Comparison of ENCODE assay signal across 16 cellular contexts in the genomic region with DNA sequence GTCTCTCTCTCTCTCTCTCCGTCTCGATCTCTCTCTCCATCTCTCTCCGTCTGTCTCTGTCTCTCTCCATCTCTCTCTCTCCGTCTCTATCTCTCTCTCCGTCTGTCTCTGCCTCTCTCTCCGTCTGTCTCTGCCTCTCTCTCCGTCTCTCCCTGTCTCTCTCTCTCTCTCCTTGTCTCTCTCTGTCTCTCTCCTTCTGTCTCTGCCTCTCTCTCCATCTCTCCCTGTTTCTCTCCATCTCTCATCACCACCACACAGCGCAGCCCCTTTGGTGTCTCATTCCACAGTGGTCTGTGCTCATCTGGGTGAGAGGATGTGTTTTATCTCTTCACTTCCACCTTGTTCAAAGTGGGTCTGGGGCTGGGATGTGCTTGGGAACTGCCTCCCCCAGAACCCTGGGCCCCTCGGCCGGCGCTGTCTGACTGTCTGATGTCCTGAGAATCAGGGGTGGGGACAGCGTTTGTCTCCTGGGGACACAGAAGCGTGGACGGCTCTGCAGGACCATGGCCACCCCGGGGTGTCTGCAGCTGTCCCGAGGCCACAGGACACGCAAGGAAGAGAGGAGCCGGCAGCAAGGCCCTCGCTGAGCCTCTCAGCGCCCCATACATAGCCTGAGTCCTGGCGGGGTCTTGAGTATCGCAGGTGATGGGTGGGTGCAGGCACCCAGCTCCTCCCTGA. TPM values are rescaled to one million over a fixed set of nuclear protein-coding genes. Genes with fewer than 3 reads are reported as not detected.
A peak's percentile ranks its signal among the peaks of the same experiment; 100 is the strongest.
DNase-seq lines count a peak whose midpoint lies in the region; ATAC-seq, FAIRE-seq and TF ChIP-seq lines count a peak whose summit lies in the region.
"Had no signal": no experiment of that assay in that cellular context is flagged by ENCODE, and none has a peak within 500 bp of the region (broad histone marks: within the 10 kb centered on the region; RNA-seq: fewer than 3 reads in every experiment).

No MANE protein-coding gene starts in this region.

- in situ Hi-C loops in K562 (cut with MboI), result no loop called here

- POLR2A ChIA-PET in K562 (lab: Yijun Ruan, JAX), result interaction anchor here (1.0 kb wide), 1 partner anchor 10 kb away, joined by 3 read pairs; no protein-coding TSS in a partner anchor
- POLR2A ChIA-PET in activated CD8-positive, alpha-beta T cell treated with anti-CD3 and anti-CD28 coated beads for 36 hours (lab: Charles Lee), result no interaction called here

- no peak overlapping the region for H3K4me3 Mint-ChIP-seq in activated CD8-positive, alpha-beta T cell treated with anti-CD3 and anti-CD28 coated beads for 36 hours
- H3K4me3 Mint-ChIP-seq: CD4-positive, CD25-positive, alpha-beta regulatory T cell; GM23338 had no signal

- no peaks in the 10 kb centered on the region for H3K79me2 ChIP-seq in K562 (ENCODE audit: control insufficient read depth, insufficient read depth, low read length)

- H3K9me3 ChIP-seq in heart left ventricle (no peaks in the 10 kb centered on the region), left ventricle myocardium inferior (replicated peaks) (no peaks in the 10 kb centered on the region), K562 (replicated peaks; ENCODE audit: control insufficient read depth, insufficient read depth, low read depth, low read length) (no peaks in the 10 kb centered on the region), lower lobe of right lung (no peaks in the 10 kb centered on the region), vagina (no peaks in the 10 kb centered on the region)
- H3K9me3 ChIP-seq: BLaER1 treated with 17β-estradiol and CSF1 and Interleukin-3, amounts not matched to agents 10 nM and 100 nM had no signal

- H3K27me3 Mint-ChIP-seq in activated CD8-positive, alpha-beta T cell treated with anti-CD3 and anti-CD28 coated beads for 36 hours, result no peaks in the 10 kb centered on the region
- H3K27me3 Mint-ChIP-seq: CD4-positive, CD25-positive, alpha-beta regulatory T cell had no signal

- H3K9me3 Mint-ChIP-seq in activated CD8-positive, alpha-beta T cell treated with anti-CD3 and anti-CD28 coated beads for 36 hours, result no peaks in the 10 kb centered on the region
- H3K9me3 Mint-ChIP-seq: CD4-positive, CD25-positive, alpha-beta regulatory T cell; GM23338 had no signal

- peaks cover 27% of the 10 kb centered on the region for H3K36me3 Mint-ChIP-seq in activated CD8-positive, alpha-beta T cell treated with anti-CD3 and anti-CD28 coated beads for 36 hours (ENCODE audit: low read depth)

- no peaks in the 10 kb centered on the region for H3K27me3 ChIP-seq in heart left ventricle
- no peaks in the 10 kb centered on the region for H3K27me3 ChIP-seq in left ventricle myocardium inferior (ENCODE audit: low read depth)
- H3K27me3 ChIP-seq in K562 (ENCODE audit: control insufficient read depth in 2 of 2, insufficient read depth in 2 of 2, low read length in 2 of 2), result no peaks in the 10 kb centered on the region
- no peaks in the 10 kb centered on the region for H3K27me3 ChIP-seq in lower lobe of right lung (ENCODE audit: low read depth)
- no peaks in the 10 kb centered on the region for H3K27me3 ChIP-seq in vagina
- H3K27me3 ChIP-seq: BLaER1 treated with 17β-estradiol and CSF1 and Interleukin-3, amounts not matched to agents 10 nM and 100 nM had no signal

- CTCF ChIA-PET in K562 (lab: Yijun Ruan, JAX; ENCODE audit: low intra/inter-chr PET ratio), result no interaction called here
- CTCF ChIA-PET in activated CD8-positive, alpha-beta T cell treated with anti-CD3 and anti-CD28 coated beads for 36 hours (lab: Charles Lee), result no interaction called here

- H3K4me3 ChIP-seq in heart left ventricle, result no peak overlapping the region
- no peak overlapping the region for H3K4me3 ChIP-seq in left ventricle myocardium inferior
- no peak overlapping the region for H3K4me3 ChIP-seq in K562
- H3K4me3 ChIP-seq in lower lobe of right lung, result no peak overlapping the region
- no peak overlapping the region for H3K4me3 ChIP-seq in vagina
- H3K4me3 ChIP-seq: BLaER1 treated with 17β-estradiol and CSF1 and Interleukin-3, amounts not matched to agents 10 nM and 100 nM; GM12878; GM23338 had no signal

- TF ChIP-seq CTCF in heart left ventricle (IDR thresholded peaks at IDR 0.05), result no peak
- no peak for TF ChIP-seq CTCF in left ventricle myocardium inferior (IDR thresholded peaks at IDR 0.05; ENCODE audit: borderline replicate concordance)
- no peak for TF ChIP-seq CTCF in K562 (IDR thresholded peaks at IDR 0.05 in 2 of 3, conservative IDR thresholded peaks at IDR 0.05 in 1 of 3; ENCODE audit: insufficient read depth in 2 of 3, low read depth in 1 of 3, low read length in 3 of 3)
- no peak for TF ChIP-seq CTCF in lower lobe of right lung (IDR thresholded peaks at IDR 0.05)
- no peak for TF ChIP-seq CTCF in vagina (IDR thresholded peaks at IDR 0.05)
- TF ChIP-seq CTCF in activated CD8-positive, alpha-beta T cell treated with anti-CD3 and anti-CD28 coated beads for 36 hours (IDR thresholded peaks at IDR 0.05), result no peak

- no peak overlapping the region for H3K4me2 ChIP-seq in K562 (ENCODE audit: insufficient read depth, low read length)
- H3K4me2 ChIP-seq: BLaER1 treated with 17β-estradiol and CSF1 and Interleukin-3, amounts not matched to agents 10 nM and 100 nM; GM23338 had no signal

- H3K36me3 ChIP-seq in heart left ventricle (peaks cover 0 to 85% (median 53%) of the 10 kb centered on the region in 9 donors), left ventricle myocardium inferior (peaks cover 71% of the 10 kb centered on the region), K562 (ENCODE audit: control insufficient read depth, insufficient read depth, low read length) (peaks cover 52% of the 10 kb centered on the region; the same call in 2 of the 3 replicates), lower lobe of right lung (peaks cover 82% of the 10 kb centered on the region), vagina (peaks cover 0 to 46% of the 10 kb centered on the region in 2 donors)

- intact Hi-C loops in heart left ventricle (cut with DNase I), result no loop called here
- intact Hi-C loops in left ventricle myocardium inferior (cut with micrococcal nuclease), result no loop called here
- intact Hi-C loops in K562 (cut with micrococcal nuclease), result no loop called here
- intact Hi-C loops in lower lobe of right lung (cut with DNase I), result no loop called here
- intact Hi-C loops in vagina (cut with DNase I), result no loop called here
- intact Hi-C loops in activated CD8-positive, alpha-beta T cell treated with anti-CD3 and anti-CD28 coated beads for 36 hours (cut with micrococcal nuclease), result no loop called here

- no peak overlapping the region for H3K27ac ChIP-seq in heart left ventricle
- H3K27ac ChIP-seq in left ventricle myocardium inferior (replicated peaks), result no peak overlapping the region
- no peak overlapping the region for H3K27ac ChIP-seq in K562 (ENCODE audit: extremely low read depth, low read depth, low read length)
- H3K27ac ChIP-seq in lower lobe of right lung, result no peak overlapping the region
- peak overlapping the region; percentile 76 for H3K27ac ChIP-seq in vagina
- H3K27ac ChIP-seq: BLaER1 treated with 17β-estradiol and CSF1 and Interleukin-3, amounts not matched to agents 10 nM and 100 nM had no signal

- no peak overlapping the region for H3K27ac Mint-ChIP-seq in activated CD8-positive, alpha-beta T cell treated with anti-CD3 and anti-CD28 coated beads for 36 hours
- H3K27ac Mint-ChIP-seq: CD4-positive, CD25-positive, alpha-beta regulatory T cell; GM23338 had no signal

- no peak for TF ChIP-seq EP300 in K562 (IDR thresholded peaks at IDR 0.05; ENCODE audit: low read length)

- no peak overlapping the region for H2AFZ ChIP-seq in K562 (ENCODE audit: low read depth, low read length)
- H2AFZ ChIP-seq: GM23338 had no signal

- no peaks in the 10 kb centered on the region for H4K20me1 ChIP-seq in K562 (replicated peaks; ENCODE audit: control insufficient read depth, insufficient read depth, low read length)

- WGBS in heart left ventricle, 4 donors, result 95 to 98% (median 96%) methylated on average over 19 to 22 of the region's 22 CpGs
- WGBS in K562 (ENCODE audit: insufficient coverage, low coverage, missing lambda C conversion rate), result 96% methylated on average over 12 of the region's 22 CpGs

- peaks cover 0 to 7% (median 0%) of the 10 kb centered on the region in 12 donors for H3K4me1 ChIP-seq in heart left ventricle
- H3K4me1 ChIP-seq in left ventricle myocardium inferior, result no peaks in the 10 kb centered on the region
- H3K4me1 ChIP-seq in K562 (replicated peaks in 1 of 2; ENCODE audit: control insufficient read depth in 2 of 2, insufficient read depth in 2 of 2, low read length in 2 of 2), result peaks cover under 1 to 31% of the 10 kb centered on the region in 2 experiments; a peak in 3 of 5 replicates
- no peaks in the 10 kb centered on the region for H3K4me1 ChIP-seq in lower lobe of right lung
- peaks cover 7% of the 10 kb centered on the region for H3K4me1 ChIP-seq in vagina

- BruUV-seq in K562 (replicated peaks; lab: Mats Ljungman, UMichigan), result no TSS peak

- no peak for FAIRE-seq in K562 (lab: Jason Lieb, UNC)
- FAIRE-seq: GM12878 had no signal

- H3K9me1 ChIP-seq in K562 (ENCODE audit: control insufficient read depth, insufficient read depth, low read length), result no peaks in the 10 kb centered on the region

- TF ChIP-seq POLR2A in heart left ventricle (IDR thresholded peaks at IDR 0.05), result no peak
- TF ChIP-seq POLR2A in K562 (conservative IDR thresholded peaks at IDR 0.05), result no peak
- TF ChIP-seq POLR2A in vagina (IDR thresholded peaks at IDR 0.05), result no peak

- TF ChIP-seq RAD21 in K562 (CRISPR knock-in tag; conservative IDR thresholded peaks at IDR 0.05 in 1 of 2, IDR thresholded peaks at IDR 0.05 in 1 of 2), result no peak

- H3K9ac ChIP-seq in K562 (ENCODE audit: insufficient read depth in 1 of 2, low read depth in 2 of 2, low read length in 2 of 2), result no peak overlapping the region
- H3K9ac ChIP-seq: BLaER1 treated with 17β-estradiol and CSF1 and Interleukin-3, amounts not matched to agents 10 nM and 100 nM had no signal

- DNase-seq in heart left ventricle (peak in 3 of 5 donors; percentile 21 to 58 (median 28)), left ventricle myocardium inferior (no peak), K562 (ENCODE audit: extremely low read depth in 1 of 4, low spot score in 3 of 4) (no peak), lower lobe of right lung (peak; percentile 36), vagina (ENCODE audit: extremely low spot score in 2 of 2) (no peak), ecto neural progenitor cell (ENCODE audit: low spot score) (no peak), T-helper 1 cell (no peak)
- no peak for DNase-seq in activated CD8-positive, alpha-beta T cell treated with anti-CD3 and anti-CD28 coated beads for 36 hours
- DNase-seq: ACHN; CD4-positive, CD25-positive, alpha-beta regulatory T cell; DMS 273 treated with DMSO at 0.1 percent for 48 hours; H7 had no signal

- ATAC-seq in heart left ventricle (no peak), K562 (no peak), lower lobe of right lung (no peak)
- ATAC-seq in activated CD8-positive, alpha-beta T cell treated with anti-CD3 and anti-CD28 coated beads for 36 hours, result no peak
- ATAC-seq: GM12878, GM23338 had no signal

- H3K4me1 Mint-ChIP-seq in activated CD8-positive, alpha-beta T cell treated with anti-CD3 and anti-CD28 coated beads for 36 hours (ENCODE audit: low read depth), result peaks cover 14% of the 10 kb centered on the region
- H3K4me1 Mint-ChIP-seq: GM23338 had no signal

RNA-seq across cellular contexts. Expression of gene C13orf46, which starts 40.2 kb away (rescaled TPM):
- total RNA-seq in heart left ventricle (1 to 10 TPM in 1 of 9 donors, under 1 TPM in 7, not detected in 1; 0.07 to 3.1 (median 0.43) TPM), left ventricle myocardium inferior (0.33 TPM), K562 (2014; rRNA removed) (0.05 TPM in 1 of 2 replicates, not detected in the other), K562 (2014; rRNA removed; fragmentation: Illumina TruSeq; extraction: Trizol) (not detected in 2 replicates), K562 (2015; rRNA removed; fragmentation: Illumina TruSeq; extraction: Trizol) (0.04 TPM in 1 of 2 replicates, not detected in the other), K562 (2021) (0.13 and 0.24 TPM in 2 replicates), lower lobe of right lung (14.0 TPM), vagina (not detected)
- polyA plus RNA-seq in heart left ventricle (under 1 TPM; 0.15 to 0.18 TPM), K562 (2011; rRNA removed) (not detected in 2 replicates), K562 (2014; fragmentation: Illumina TruSeq; extraction: Trizol) (0.06 and 0.10 TPM in 2 replicates), K562 (2014; fragmentation: Nextera tagmentation; extraction: Ambion mirVana) (not detected), K562 (2014; rRNA removed) (0.05 TPM in 2 replicates)
- 0.26 and 0.49 TPM in 2 replicates for total RNA-seq in K562 (2011; cell fraction: chromatin; rRNA removed; ENCODE audit: low replicate concordance)
- 0.13 and 0.33 TPM in 2 replicates for total RNA-seq in K562 (2011; cell fraction: nucleolus; rRNA removed)
- total RNA-seq in K562 (2011; cell fraction: nucleoplasm; rRNA removed), result 0.22 and 0.23 TPM in 2 replicates
- 0.03 and 0.06 TPM in 2 replicates for polyA plus RNA-seq in K562 (2011; cell fraction: cytosol; rRNA removed)
- 0.11 TPM in 2 replicates for polyA plus RNA-seq in K562 (2011; cell fraction: nucleus; rRNA removed)
- polyA plus RNA-seq in K562 (2012), result 0.13 and 0.36 TPM in 2 replicates
- polyA minus RNA-seq in K562 (2011; rRNA and poly(A)+ RNA removed), result not detected in 2 replicates
- polyA minus RNA-seq in K562 (2011; cell fraction: cytosol; rRNA and poly(A)+ RNA removed), result not detected in 2 replicates
- 0.11 TPM in 1 of 2 replicates, not detected in the other for polyA minus RNA-seq in K562 (2011; cell fraction: nucleus; rRNA and poly(A)+ RNA removed)
- 1 to 10 TPM; 1.6 to 1.9 TPM for total RNA-seq in activated CD8-positive, alpha-beta T cell treated with anti-CD3 and anti-CD28 coated beads for 36 hours
- total RNA-seq: Daoy, H7 had no signal

Comparison
In these comparisons a context has a peak if more than half of its experiments do, and no peak if none do; other contexts are left out.
1. DNase-seq: peak in heart left ventricle (3 of 5) and lower lobe of right lung (single experiment); none in left ventricle myocardium inferior (single experiment), K562 (0 of 4), vagina (0 of 2), ecto neural progenitor cell (single experiment), activated CD8-positive, alpha-beta T cell treated with anti-CD3 and anti-CD28 coated beads for 36 hours (single experiment) and T-helper 1 cell (0 of 5).